Comparison of ENCODE assay signal across 28 cellular contexts in genomic region chr14:37057776-37058175, GRCh38.
"Had no signal": no experiment of that assay in that cellular context is flagged by ENCODE, and none has a peak within 500 bp of the region (broad histone marks: within the 10 kb centered on the region; RNA-seq: fewer than 3 reads in every experiment).

No MANE protein-coding gene starts in this region.

- H3K36me3 ChIP-seq: colonic mucosa, esophagus muscularis mucosa, esophagus squamous epithelium, gastrocnemius medialis, gastroesophageal sphincter, heart left ventricle, heart right ventricle had no signal

- ATAC-seq: effector memory CD8-positive, alpha-beta T cell; esophagus mucosa; foreskin keratinocyte; gastrocnemius medialis; gastroesophageal sphincter; heart left ventricle; heart right ventricle had no signal

- DNase-seq: colonic mucosa; cortex of kidney; dermis blood vessel endothelial cell; dorsolateral prefrontal cortex; effector CD4-positive, alpha-beta T cell; effector CD8-positive, alpha-beta T cell; effector memory CD4-positive, alpha-beta T cell; effector memory CD8-positive, alpha-beta T cell; endodermal cell; erythroblast; esophagus squamous epithelium; foreskin fibroblast; foreskin keratinocyte; foreskin melanocyte; gastrocnemius medialis; glutamatergic neuron; head of caudate nucleus; heart left ventricle; heart right ventricle had no signal

- FAIRE-seq: colon, endometrium, endothelial cell of umbilical vein, frontal cortex had no signal

- H3K9me3 ChIP-seq: colonic mucosa, gastrocnemius medialis had no signal

- H3K4me1 ChIP-seq: colonic mucosa, esophagus muscularis mucosa, foreskin keratinocyte, gastrocnemius medialis, gastroesophageal sphincter, heart left ventricle, heart right ventricle had no signal

- H3K27me3 ChIP-seq: colonic mucosa, dorsolateral prefrontal cortex, esophagus muscularis mucosa, esophagus squamous epithelium, foreskin keratinocyte, gastrocnemius medialis, gastroesophageal sphincter, heart left ventricle, heart right ventricle had no signal

- H3K27ac ChIP-seq: colonic mucosa, coronary artery, dorsolateral prefrontal cortex, epithelial cell of prostate, esophagus muscularis mucosa, esophagus squamous epithelium, foreskin keratinocyte, gastrocnemius medialis, gastroesophageal sphincter, heart left ventricle, heart right ventricle had no signal

- H3K4me3 ChIP-seq: colonic mucosa, coronary artery, dorsolateral prefrontal cortex, esophagus muscularis mucosa, esophagus squamous epithelium, gastrocnemius medialis, gastroesophageal sphincter, heart left ventricle, heart right ventricle had no signal
